9 cellular contexts compared by ENCODE assay signal in the genomic region with DNA sequence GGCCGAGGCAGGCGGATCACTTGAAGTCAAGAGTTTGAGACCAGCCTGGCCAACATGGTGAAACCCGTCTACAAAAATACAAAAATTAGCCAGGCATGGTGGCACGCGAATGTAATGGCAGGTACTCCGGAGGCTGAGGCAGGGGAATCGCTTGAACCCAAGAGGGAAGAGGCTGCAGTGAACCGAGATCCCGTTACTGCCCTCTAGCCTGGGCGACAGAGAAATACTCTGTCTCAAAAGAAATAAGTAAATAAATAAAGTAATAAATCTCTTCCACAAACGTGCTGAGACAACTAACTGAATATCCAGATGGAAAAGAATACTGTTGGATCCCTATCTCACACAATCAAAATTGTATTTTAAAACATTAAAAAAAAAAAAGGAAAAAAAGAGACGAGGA.
A peak's percentile ranks its signal among the peaks of the same experiment; 100 is the strongest.
DNase-seq lines count a peak whose midpoint lies in the region; ATAC-seq and TF ChIP-seq lines count a peak whose summit lies in the region.
"Had no signal": no experiment of that assay in that cellular context is flagged by ENCODE, and none has a peak within 500 bp of the region (broad histone marks: within the 10 kb centered on the region; RNA-seq: fewer than 3 reads in every experiment).

No MANE protein-coding gene starts in this region.

- TF ChIP-seq CTCF in GM06990 (IDR thresholded peaks at IDR 0.05; ENCODE audit: insufficient read depth, low read length, poor library complexity, severe bottlenecking) (no peak), foreskin fibroblast (IDR thresholded peaks at IDR 0.05; ENCODE audit: low read depth, low read length) (no peak)

- no peaks in the 10 kb centered on the region for H3K27me3 ChIP-seq in GM06990 (replicated peaks; ENCODE audit: control insufficient read depth, insufficient read depth, low read length)

- ATAC-seq in HG02759 (IDR thresholded peaks at IDR 0.05; ENCODE audit: unreplicated experiment) = no peak
- ATAC-seq in HG03432 (IDR thresholded peaks at IDR 0.05; ENCODE audit: unreplicated experiment) = no peak

- H3K9me3 ChIP-seq in SK-N-MC (ENCODE audit: low read depth, low read length) = no peaks in the 10 kb centered on the region; the same call in 1 of the 2 replicates

- H3K36me3 ChIP-seq in GM06990 (ENCODE audit: control insufficient read depth, insufficient read depth, low read length) (no peaks in the 10 kb centered on the region), SK-N-MC (ENCODE audit: insufficient read depth, low read length) (peaks cover under 1% of the 10 kb centered on the region; the same call in 1 of the 2 replicates)

- no peak overlapping the region for H3K9ac ChIP-seq in SK-N-MC (ENCODE audit: insufficient read length)

- DNase-seq in GM06990 (ENCODE audit: extremely low read depth, insufficient read length) (no peak), SK-N-MC (ENCODE audit: low read depth, low spot score) (no peak), foreskin fibroblast (peak in 1 of 2 donors; percentile 29), retina (peak; percentile 6), NCI-H82 treated with DMSO at 0.1 percent for 48 hours (lab: John Stamatoyannopoulos, UW; ENCODE audit: unreplicated experiment) (no peak), putamen (ENCODE audit: low spot score) (no peak)
- DNase-seq: NCI-H2081 treated with DMSO at 0.1 percent for 48 hours had no signal

- H3K4me3 ChIP-seq in GM06990 (replicated peaks; ENCODE audit: low read depth, low read length) (peak overlapping the region; percentile 81), SK-N-MC (peak overlapping the region; percentile 84), foreskin fibroblast (ENCODE audit: low read depth in 1 of 2, low read length in 2 of 2) (peak overlapping the region; percentile 77 to 89)

- no peak overlapping the region for H3K27ac ChIP-seq in SK-N-MC
